ENCODE assay signal across 22 cellular contexts in genomic region chr1:19327736-19328135, GRCh38. TPM values are rescaled to one million over a fixed set of nuclear protein-coding genes. Genes with fewer than 3 reads are reported as not detected.
DNase-seq lines count a peak whose midpoint lies in the region; ATAC-seq, FAIRE-seq and TF ChIP-seq lines count a peak whose summit lies in the region.
"Had no signal": no experiment of that assay in that cellular context is flagged by ENCODE, and none has a peak within 500 bp of the region (broad histone marks: within the 10 kb centered on the region; RNA-seq: fewer than 3 reads in every experiment).

No MANE protein-coding gene starts in this region.

- H3K79me2 ChIP-seq in HCT116 (ENCODE audit: insufficient read depth, low read length) (no peaks in the 10 kb centered on the region), osteoblast (ENCODE audit: insufficient read depth, low read length) (no peaks in the 10 kb centered on the region)

- H4K20me1 ChIP-seq in HCT116 (ENCODE audit: insufficient read depth) (no peaks in the 10 kb centered on the region), osteoblast (ENCODE audit: insufficient read depth, low read length) (peaks cover 12% of the 10 kb centered on the region)

- peaks cover 48% of the 10 kb centered on the region for H3K36me3 Mint-ChIP-seq in central memory CD8-positive, alpha-beta T cell (ENCODE audit: insufficient read depth)
- no peaks in the 10 kb centered on the region for H3K36me3 Mint-ChIP-seq in activated CD8-positive, alpha-beta T cell treated with anti-CD3 and anti-CD28 coated beads, Interleukin-2, amount 10 ng/mL, durations not matched to agents 7 days and 5 days (ENCODE audit: low read depth)

- H3K27me3 ChIP-seq in HCT116 (ENCODE audit: insufficient read depth, low read length) (no peaks in the 10 kb centered on the region), osteoblast (ENCODE audit: insufficient read depth, low read length) (no peaks in the 10 kb centered on the region), tibial artery (no peaks in the 10 kb centered on the region), gastroesophageal sphincter (no peaks in the 10 kb centered on the region)
- H3K27me3 ChIP-seq: BLaER1 treated with 17β-estradiol and CSF1 and Interleukin-3, amounts not matched to agents 10 nM and 100 nM had no signal

- TF ChIP-seq POLR2A in GM12891 (IDR thresholded peaks at IDR 0.05; ENCODE audit: low read depth, low read length) (0 out of 2 replicates have a peak, but pooled peaks have one; percentile 17), HCT116 (IDR thresholded peaks at IDR 0.05; ENCODE audit: borderline replicate concordance, extremely low read depth, insufficient read depth, insufficient read length) (no peak), gastroesophageal sphincter (IDR thresholded peaks at IDR 0.05) (no peak)

- RAD21 ChIA-PET in HCT116 (lab: Charles Lee; ENCODE audit: low non-redundant PET in 1 of 2, low total read pairs in 2 of 2, uncharacterized antibody in 2 of 2, unreplicated experiment in 2 of 2): no interaction called here

- no peak overlapping the region for H3K9ac ChIP-seq in HCT116 (ENCODE audit: low read length)

- WGBS in gastroesophageal sphincter (ENCODE audit: low coverage in 1 of 2), 2 donors: 81% methylated on average over 3 of the region's 9 CpGs; no CpG with 5 or more reads in 1 of the 2 donors

- H3K27ac ChIP-seq in HCT116 (ENCODE audit: low read depth, low read length): no peak overlapping the region
- no peak overlapping the region for H3K27ac ChIP-seq in osteoblast (ENCODE audit: low read depth, low read length)
- no peak overlapping the region for H3K27ac ChIP-seq in tibial artery
- no peak overlapping the region for H3K27ac ChIP-seq in gastroesophageal sphincter
- H3K27ac ChIP-seq: A549; BLaER1 treated with 17β-estradiol and CSF1 and Interleukin-3, amounts not matched to agents 10 nM and 100 nM; RWPE1 had no signal

- no peaks in the 10 kb centered on the region for H3K9me2 ChIP-seq in HCT116 (ENCODE audit: insufficient read depth)

- H3K36me3 ChIP-seq in HCT116 (ENCODE audit: control insufficient read depth in 1 of 2, insufficient read depth in 2 of 2, low read length in 2 of 2): no peaks in the 10 kb centered on the region; a peak in 1 of 4 replicates
- H3K36me3 ChIP-seq in osteoblast (ENCODE audit: insufficient read depth, low read length): peaks cover 41% of the 10 kb centered on the region
- peaks cover 22 to 98% (median 60%) of the 10 kb centered on the region in 3 donors for H3K36me3 ChIP-seq in tibial artery
- H3K36me3 ChIP-seq in gastroesophageal sphincter: peaks cover 0 to 93% of the 10 kb centered on the region in 2 donors

- ATAC-seq in HCT116 (no peak), gastroesophageal sphincter (no peak)
- ATAC-seq in central memory CD8-positive, alpha-beta T cell (replicated peaks; ENCODE audit: extremely low read depth, poor library complexity, severe bottlenecking): no peak
- no peak for ATAC-seq in activated CD8-positive, alpha-beta T cell treated with anti-CD3 and anti-CD28 coated beads, Interleukin-2, amount 10 ng/mL, durations not matched to agents 7 days and 5 days
- ATAC-seq: A549 had no signal

- no peak for TF ChIP-seq EP300 in gastroesophageal sphincter (IDR thresholded peaks at IDR 0.05)

- no peak for TF ChIP-seq RAD21 in HCT116 (IDR thresholded peaks at IDR 0.05; ENCODE audit: low read depth)

- peak overlapping the region; percentile 71 for H3K27ac Mint-ChIP-seq in central memory CD8-positive, alpha-beta T cell (ENCODE audit: low read depth)
- no peak overlapping the region for H3K27ac Mint-ChIP-seq in activated CD8-positive, alpha-beta T cell treated with anti-CD3 and anti-CD28 coated beads, Interleukin-2, amount 10 ng/mL, durations not matched to agents 7 days and 5 days
- H3K27ac Mint-ChIP-seq: CD4-positive, alpha-beta T cell had no signal

- no peaks in the 10 kb centered on the region for H3K4me1 Mint-ChIP-seq in central memory CD8-positive, alpha-beta T cell
- H3K4me1 Mint-ChIP-seq in activated CD8-positive, alpha-beta T cell treated with anti-CD3 and anti-CD28 coated beads, Interleukin-2, amount 10 ng/mL, durations not matched to agents 7 days and 5 days (ENCODE audit: low read depth): no peaks in the 10 kb centered on the region

- BruUV-seq in HCT116 (replicated peaks; lab: Mats Ljungman, UMichigan): TSS peak; percentile 32

- no peaks in the 10 kb centered on the region for H3K4me1 ChIP-seq in HCT116 (ENCODE audit: control insufficient read depth in 1 of 2, insufficient read depth in 2 of 2, low read length in 2 of 2)
- H3K4me1 ChIP-seq in osteoblast (ENCODE audit: insufficient read depth, low read length): no peaks in the 10 kb centered on the region
- no peaks in the 10 kb centered on the region for H3K4me1 ChIP-seq in tibial artery
- no peaks in the 10 kb centered on the region for H3K4me1 ChIP-seq in gastroesophageal sphincter
- H3K4me1 ChIP-seq: A549 had no signal

- intact Hi-C loops in HCT116 (cut with micrococcal nuclease): no loop called here
- intact Hi-C loops in tibial artery (cut with DNase I; ENCODE audit: low total_unique reads): no loop called here

- POLR2A ChIA-PET in HCT116 (lab: Charles Lee): no interaction called here
- POLR2A ChIA-PET in activated CD8-positive, alpha-beta T cell treated with anti-CD3 and anti-CD28 coated beads, Interleukin-2, amount 10 ng/mL, durations not matched to agents 7 days and 5 days (lab: Charles Lee): no interaction called here

- no peaks in the 10 kb centered on the region for H3K9me3 Mint-ChIP-seq in central memory CD8-positive, alpha-beta T cell
- H3K9me3 Mint-ChIP-seq in activated CD8-positive, alpha-beta T cell treated with anti-CD3 and anti-CD28 coated beads, Interleukin-2, amount 10 ng/mL, durations not matched to agents 7 days and 5 days (ENCODE audit: insufficient read depth): no peaks in the 10 kb centered on the region
- H3K9me3 Mint-ChIP-seq: CD4-positive, alpha-beta T cell had no signal

- no peaks in the 10 kb centered on the region for H3K9me3 ChIP-seq in HCT116 (ENCODE audit: control insufficient read depth in 1 of 2, insufficient read depth in 1 of 2, low read depth in 1 of 2, low read length in 2 of 2)
- H3K9me3 ChIP-seq in osteoblast (ENCODE audit: low read depth, low read length): no peaks in the 10 kb centered on the region
- H3K9me3 ChIP-seq in tibial artery: no peaks in the 10 kb centered on the region
- no peaks in the 10 kb centered on the region for H3K9me3 ChIP-seq in gastroesophageal sphincter
- H3K9me3 ChIP-seq: A549; BLaER1 treated with 17β-estradiol and CSF1 and Interleukin-3, amounts not matched to agents 10 nM and 100 nM had no signal

- FAIRE-seq in GM12891 (lab: Jason Lieb, UNC): no peak
- FAIRE-seq: A549, D721Med, GM18507, HTR-8/SVneo had no signal

- H3K4me3 ChIP-seq in HCT116 (replicated peaks in 1 of 2; ENCODE audit: low read depth in 1 of 2, low read length in 2 of 2): no peak overlapping the region
- H3K4me3 ChIP-seq in osteoblast (ENCODE audit: insufficient read depth, low read length): no peak overlapping the region
- no peak overlapping the region for H3K4me3 ChIP-seq in tibial artery
- H3K4me3 ChIP-seq in gastroesophageal sphincter: no peak overlapping the region
- H3K4me3 ChIP-seq: A549; BLaER1 treated with 17β-estradiol and CSF1 and Interleukin-3, amounts not matched to agents 10 nM and 100 nM had no signal

- H3K4me3 Mint-ChIP-seq in central memory CD8-positive, alpha-beta T cell: no peak overlapping the region
- H3K4me3 Mint-ChIP-seq in activated CD8-positive, alpha-beta T cell treated with anti-CD3 and anti-CD28 coated beads, Interleukin-2, amount 10 ng/mL, durations not matched to agents 7 days and 5 days: no peak overlapping the region
- H3K4me3 Mint-ChIP-seq: CD4-positive, alpha-beta T cell had no signal

- H2AFZ ChIP-seq in HCT116 (ENCODE audit: low read depth, low read length, poor library complexity, severe bottlenecking) (no peak overlapping the region), osteoblast (ENCODE audit: low read length) (no peak overlapping the region)

- TF ChIP-seq CTCF in HCT116 (IDR thresholded peaks at IDR 0.05 in 2 of 3, conservative IDR thresholded peaks at IDR 0.05 in 1 of 3; ENCODE audit: borderline replicate concordance in 1 of 3, insufficient read depth in 1 of 3, low read depth in 2 of 3, low read length in 2 of 3) (no peak), osteoblast (IDR thresholded peaks at IDR 0.05; ENCODE audit: extremely low read depth, low read depth, low read length) (no peak), tibial artery (IDR thresholded peaks at IDR 0.05) (no peak), gastroesophageal sphincter (IDR thresholded peaks at IDR 0.05) (no peak)

- DNase-seq in GM12891 (ENCODE audit: insufficient read length, low spot score): no peak
- no peak for DNase-seq in HCT116 (ENCODE audit: low read depth, low spot score)
- DNase-seq in central memory CD8-positive, alpha-beta T cell (ENCODE audit: low spot score in 2 of 2): no peak
- DNase-seq in osteoblast (ENCODE audit: insufficient read length, low spot score, missing footprints): peak; percentile 72
- no peak for DNase-seq in tibial artery
- no peak for DNase-seq in activated CD8-positive, alpha-beta T cell treated with anti-CD3 and anti-CD28 coated beads, Interleukin-2, amount 10 ng/mL, durations not matched to agents 7 days and 5 days
- DNase-seq: AML-193; CD4-positive, alpha-beta T cell; KG1; MM.1S; NCI-H1694; NCI-H2029 treated with DMSO at 0.1 percent for 48 hours; NCI-H2227 treated with DMSO at 0.1 percent for 48 hours; NCI-H526 treated with DMSO at 0.1 percent for 48 hours; SHP77 treated with DMSO at 0.1 percent for 48 hours had no signal

- H3K4me2 ChIP-seq in HCT116 (ENCODE audit: low read length) (no peak overlapping the region), osteoblast (ENCODE audit: insufficient read depth, low read length) (no peak overlapping the region)
- H3K4me2 ChIP-seq: A549 had no signal

- no peaks in the 10 kb centered on the region for H3K27me3 Mint-ChIP-seq in central memory CD8-positive, alpha-beta T cell
- H3K27me3 Mint-ChIP-seq in activated CD8-positive, alpha-beta T cell treated with anti-CD3 and anti-CD28 coated beads, Interleukin-2, amount 10 ng/mL, durations not matched to agents 7 days and 5 days (ENCODE audit: low read depth): no peaks in the 10 kb centered on the region
- H3K27me3 Mint-ChIP-seq: CD4-positive, alpha-beta T cell had no signal

- CTCF ChIA-PET in HCT116 (lab: Charles Lee): no interaction called here
- CTCF ChIA-PET in activated CD8-positive, alpha-beta T cell treated with anti-CD3 and anti-CD28 coated beads, Interleukin-2, amount 10 ng/mL, durations not matched to agents 7 days and 5 days (lab: Charles Lee): no interaction called here

RNA-seq across cellular contexts. Expression of gene SLC66A1, which starts 15.6 kb away (rescaled TPM):
- polyA plus RNA-seq in GM12891 (2012; ENCODE audit: low read depth, missing spikeins): 6.2 TPM
- total RNA-seq in HCT116 (2021; ENCODE audit: unreplicated experiment): 11.1 TPM
- 10.7 and 12.2 TPM in 2 replicates for polyA plus RNA-seq in HCT116 (2012)
- 30.9 and 32.6 TPM in 2 replicates for total RNA-seq in osteoblast
- 1 to 10 TPM; 4.0 to 5.3 TPM for total RNA-seq in activated CD8-positive, alpha-beta T cell treated with anti-CD3 and anti-CD28 coated beads, Interleukin-2, amount 10 ng/mL, durations not matched to agents 7 days and 5 days
- total RNA-seq in gastroesophageal sphincter: 10 to 100 TPM in 3 of 4 donors, 1 to 10 TPM in 1; 8.1 to 12.3 (median 11.7) TPM

RNA-seq across cellular contexts. Expression of gene AKR7A2, which starts 15.8 kb away (rescaled TPM):
- polyA plus RNA-seq in GM12891 (2012; ENCODE audit: low read depth, missing spikeins): 37.0 TPM
- total RNA-seq in HCT116 (2021; ENCODE audit: unreplicated experiment): 90.8 TPM
- 83.3 and 105 TPM in 2 replicates for polyA plus RNA-seq in HCT116 (2012)
- total RNA-seq in osteoblast: 66.2 and 79.0 TPM in 2 replicates
- 10 to 100 TPM; 46.3 to 50.6 TPM for total RNA-seq in activated CD8-positive, alpha-beta T cell treated with anti-CD3 and anti-CD28 coated beads, Interleukin-2, amount 10 ng/mL, durations not matched to agents 7 days and 5 days
- total RNA-seq in gastroesophageal sphincter: 10 to 100 TPM; 58.2 to 77.2 (median 63.7) TPM

RNA-seq across cellular contexts. Expression of gene AKR7A3, which starts 39.2 kb away (rescaled TPM):
- 0.17 TPM for polyA plus RNA-seq in GM12891 (2012; ENCODE audit: low read depth, missing spikeins)
- total RNA-seq in HCT116 (2021; ENCODE audit: unreplicated experiment) (1.7 TPM), osteoblast (0.72 and 1.2 TPM in 2 replicates), gastroesophageal sphincter (1 to 10 TPM in 1 of 4 donors, under 1 TPM in 3; 0.27 to 1.6 (median 0.71) TPM)
- 0.74 and 0.86 TPM in 2 replicates for polyA plus RNA-seq in HCT116 (2012)
- total RNA-seq in activated CD8-positive, alpha-beta T cell treated with anti-CD3 and anti-CD28 coated beads, Interleukin-2, amount 10 ng/mL, durations not matched to agents 7 days and 5 days: under 1 TPM; 0.37 to 0.61 TPM
